Comparison of ENCODE assay signal across 14 cellular contexts in genomic region chr1:22709227-22709626, GRCh38. TPM values are rescaled to one million over a fixed set of nuclear protein-coding genes. Genes with fewer than 3 reads are reported as not detected.
DNase-seq lines count a peak whose midpoint lies in the region; ATAC-seq and TF ChIP-seq lines count a peak whose summit lies in the region.
"Had no signal": no experiment of that assay in that cellular context is flagged by ENCODE, and none has a peak within 500 bp of the region (broad histone marks: within the 10 kb centered on the region; RNA-seq: fewer than 3 reads in every experiment).

No MANE protein-coding gene starts in this region.

- peaks cover 0 to 21% of the 10 kb centered on the region in 2 donors for H3K4me1 ChIP-seq in right atrium auricular region

- no peaks in the 10 kb centered on the region for H3K9me3 Mint-ChIP-seq in WTC11
- no peaks in the 10 kb centered on the region for H3K9me3 Mint-ChIP-seq in activated CD4-positive, alpha-beta T cell treated with anti-CD3 and anti-CD28 coated beads, Interleukin-2, amount 10 ng/mL, durations not matched to agents 7 days and 5 days
- H3K9me3 Mint-ChIP-seq in activated CD4-positive, alpha-beta T cell treated with anti-CD3 and anti-CD28 coated beads for 36 hours (ENCODE audit: low read depth), result no peaks in the 10 kb centered on the region
- H3K9me3 Mint-ChIP-seq: CD8-positive, alpha-beta T cell; stimulated activated naive B cell treated with anti-CD40 and anti-IgM and Interleukin-4, amounts not matched to agents 10 μg/mL and 1 μg/mL and 100 μg/mL, for 72 hours had no signal

- peak; percentile 43 for ATAC-seq in WTC11
- no peak for ATAC-seq in activated CD4-positive, alpha-beta T cell treated with anti-CD3 and anti-CD28 coated beads for 36 hours
- ATAC-seq: CD8-positive, alpha-beta T cell; stimulated activated naive B cell treated with anti-CD40 and anti-IgM and Interleukin-4, amounts not matched to agents 10 μg/mL and 1 μg/mL and 100 μg/mL, for 72 hours had no signal

- TF ChIP-seq CTCF in 22Rv1 (IDR thresholded peaks at IDR 0.05) (peak; percentile 37), WTC11 (IDR thresholded peaks at IDR 0.05) (peak; percentile 19; the same call in 1 of the 2 replicates), right atrium auricular region (IDR thresholded peaks at IDR 0.05) (no peak)

- H3K4me3 Mint-ChIP-seq in WTC11, result peak overlapping the region; percentile 72
- no peak overlapping the region for H3K4me3 Mint-ChIP-seq in activated CD4-positive, alpha-beta T cell treated with anti-CD3 and anti-CD28 coated beads, Interleukin-2, amount 10 ng/mL, durations not matched to agents 7 days and 5 days
- H3K4me3 Mint-ChIP-seq in activated CD4-positive, alpha-beta T cell treated with anti-CD3 and anti-CD28 coated beads for 36 hours, result no peak overlapping the region

- POLR2A ChIA-PET in WTC11 (lab: Charles Lee), result interaction anchor here (0.7 kb wide), 1 partner anchor 656 kb away, joined by 3 read pairs; no protein-coding TSS in a partner anchor
- POLR2A ChIA-PET in activated CD4-positive, alpha-beta T cell treated with anti-CD3 and anti-CD28 coated beads, Interleukin-2, amount 10 ng/mL, durations not matched to agents 7 days and 5 days (lab: Charles Lee), result no interaction called here
- POLR2A ChIA-PET in activated CD4-positive, alpha-beta T cell treated with anti-CD3 and anti-CD28 coated beads for 36 hours (lab: Charles Lee), result no interaction called here

- no peak overlapping the region for H3K27ac ChIP-seq in 22Rv1
- H3K27ac ChIP-seq in right atrium auricular region, result no peak overlapping the region

- H3K27ac Mint-ChIP-seq in WTC11, result no peak overlapping the region
- no peak overlapping the region for H3K27ac Mint-ChIP-seq in activated CD4-positive, alpha-beta T cell treated with anti-CD3 and anti-CD28 coated beads, Interleukin-2, amount 10 ng/mL, durations not matched to agents 7 days and 5 days
- no peak overlapping the region for H3K27ac Mint-ChIP-seq in activated CD4-positive, alpha-beta T cell treated with anti-CD3 and anti-CD28 coated beads for 36 hours
- H3K27ac Mint-ChIP-seq: CD8-positive, alpha-beta T cell had no signal

- H3K36me3 ChIP-seq in right atrium auricular region, result no peaks in the 10 kb centered on the region

- no peaks in the 10 kb centered on the region for H3K36me3 Mint-ChIP-seq in WTC11
- H3K36me3 Mint-ChIP-seq in activated CD4-positive, alpha-beta T cell treated with anti-CD3 and anti-CD28 coated beads, Interleukin-2, amount 10 ng/mL, durations not matched to agents 7 days and 5 days (ENCODE audit: low read depth), result no peaks in the 10 kb centered on the region
- H3K36me3 Mint-ChIP-seq in activated CD4-positive, alpha-beta T cell treated with anti-CD3 and anti-CD28 coated beads for 36 hours (ENCODE audit: low read depth), result no peaks in the 10 kb centered on the region
- H3K36me3 Mint-ChIP-seq: CD8-positive, alpha-beta T cell; stimulated activated naive B cell treated with anti-CD40 and anti-IgM and Interleukin-4, amounts not matched to agents 10 μg/mL and 1 μg/mL and 100 μg/mL, for 72 hours had no signal

- no peaks in the 10 kb centered on the region for H3K27me3 ChIP-seq in right atrium auricular region

- H3K4me3 ChIP-seq in right atrium auricular region, result no peak overlapping the region

- DNase-seq in ELF-1 (ENCODE audit: low read depth, low spot score), result peak; percentile 37
- peak; percentile 50 for DNase-seq in WTC11 (ENCODE audit: low spot score)
- DNase-seq in iPS-NIHi11 (ENCODE audit: low spot score), result peak; percentile 32
- no peak for DNase-seq in nucleus accumbens (lab: John Stamatoyannopoulos, UW)
- DNase-seq in activated CD4-positive, alpha-beta T cell treated with anti-CD3 and anti-CD28 coated beads, Interleukin-2, amount 10 ng/mL, durations not matched to agents 7 days and 5 days, result no peak
- no peak for DNase-seq in right atrium auricular region (ENCODE audit: low spot score)
- no peak for DNase-seq in activated CD4-positive, alpha-beta T cell treated with anti-CD3 and anti-CD28 coated beads for 36 hours
- DNase-seq: CD8-positive, alpha-beta T cell; cerebellar nuclear complex; midbrain; NCI-H345; stimulated activated naive B cell treated with anti-CD40 and anti-IgM and Interleukin-4, amounts not matched to agents 10 μg/mL and 1 μg/mL and 100 μg/mL, for 72 hours had no signal

- H3K9me3 ChIP-seq in right atrium auricular region, result no peaks in the 10 kb centered on the region

- CTCF ChIA-PET in WTC11 (lab: Charles Lee), result interaction anchor here (0.6 to 2.3 kb wide), 22 partner anchors 9 to 267 kb away, joined by 3 to 19 read pairs (median 4); no protein-coding TSS in a partner anchor
- CTCF ChIA-PET in activated CD4-positive, alpha-beta T cell treated with anti-CD3 and anti-CD28 coated beads, Interleukin-2, amount 10 ng/mL, durations not matched to agents 7 days and 5 days (lab: Charles Lee), result no interaction called here
- CTCF ChIA-PET in activated CD4-positive, alpha-beta T cell treated with anti-CD3 and anti-CD28 coated beads for 36 hours (lab: Charles Lee), result no interaction called here

- intact Hi-C loops in activated CD4-positive, alpha-beta T cell treated with anti-CD3 and anti-CD28 coated beads for 36 hours (cut with DNase I, micrococcal nuclease), result no loop called here

- peaks cover 29% of the 10 kb centered on the region for H3K27me3 Mint-ChIP-seq in WTC11 (ENCODE audit: low read depth)
- peaks cover 45% of the 10 kb centered on the region for H3K27me3 Mint-ChIP-seq in activated CD4-positive, alpha-beta T cell treated with anti-CD3 and anti-CD28 coated beads, Interleukin-2, amount 10 ng/mL, durations not matched to agents 7 days and 5 days
- peaks cover 53% of the 10 kb centered on the region for H3K27me3 Mint-ChIP-seq in activated CD4-positive, alpha-beta T cell treated with anti-CD3 and anti-CD28 coated beads for 36 hours

- 0 out of 2 replicates have a peak, but pooled peaks cover 10% of the 10 kb centered on the region for H3K4me1 Mint-ChIP-seq in WTC11
- H3K4me1 Mint-ChIP-seq in activated CD4-positive, alpha-beta T cell treated with anti-CD3 and anti-CD28 coated beads, Interleukin-2, amount 10 ng/mL, durations not matched to agents 7 days and 5 days, result peaks cover 9% of the 10 kb centered on the region
- peaks cover 11% of the 10 kb centered on the region for H3K4me1 Mint-ChIP-seq in activated CD4-positive, alpha-beta T cell treated with anti-CD3 and anti-CD28 coated beads for 36 hours

TF ChIP-seq in WTC11, 78 proteins besides CTCF, POLR2A, EP300 and RAD21:
- no peak for TF ChIP-seq CREM (CRISPR knock-in tag; IDR thresholded peaks at IDR 0.05)
- TF ChIP-seq PREB (CRISPR knock-in tag; IDR thresholded peaks at IDR 0.05; ENCODE audit: borderline replicate concordance), result no peak

RNA-seq across cellular contexts. Expression of gene EPHB2, which starts 1.4 kb away (rescaled TPM):
- total RNA-seq in WTC11 (2021), result 12.0 to 18.5 TPM (median 13.1 TPM) in 3 replicates
- total RNA-seq in activated CD4-positive, alpha-beta T cell treated with anti-CD3 and anti-CD28 coated beads, Interleukin-2, amount 10 ng/mL, durations not matched to agents 7 days and 5 days, result under 1 TPM in 1 of 2 experiments, not detected in 1; 0.08 TPM
- 1 to 10 TPM; 1.8 to 2.6 TPM for total RNA-seq in right atrium auricular region
- total RNA-seq in activated CD4-positive, alpha-beta T cell treated with anti-CD3 and anti-CD28 coated beads for 36 hours, result not detected
- total RNA-seq: CD8-positive, alpha-beta T cell had no signal

RNA-seq across cellular contexts. Expression of gene C1QB, which starts 56.2 kb away (rescaled TPM):
- 0.61 to 1.1 TPM (median 0.62 TPM) in 3 replicates for total RNA-seq in WTC11 (2021)
- not detected for total RNA-seq in activated CD4-positive, alpha-beta T cell treated with anti-CD3 and anti-CD28 coated beads, Interleukin-2, amount 10 ng/mL, durations not matched to agents 7 days and 5 days
- 100 to 1,000 TPM in 1 of 2 donors, 10 to 100 TPM in 1; 82.5 to 262 TPM for total RNA-seq in right atrium auricular region
- total RNA-seq in activated CD4-positive, alpha-beta T cell treated with anti-CD3 and anti-CD28 coated beads for 36 hours, result not detected
- total RNA-seq: CD8-positive, alpha-beta T cell; glomerular endothelial cell had no signal

Comparison
In these comparisons a context has a peak if more than half of its experiments do, and no peak if none do; other contexts are left out.
1. CTCF ChIP-seq: peak in 22Rv1 (single experiment) and WTC11 (single experiment); none in right atrium auricular region (0 of 2).
2. DNase-seq: peak in ELF-1 (single experiment), WTC11 (single experiment) and iPS-NIHi11 (single experiment); none in nucleus accumbens (0 of 56), activated CD4-positive, alpha-beta T cell treated with anti-CD3 and anti-CD28 coated beads, Interleukin-2, amount 10 ng/mL, durations not matched to agents 7 days and 5 days (single experiment), right atrium auricular region (single experiment) and activated CD4-positive, alpha-beta T cell treated with anti-CD3 and anti-CD28 coated beads for 36 hours (single experiment).
3. RNA of gene C1QB, which starts 56.2 kb away (total RNA-seq): 82.5 to 262 TPM in right atrium auricular region; 0.61 to 1.1 TPM in WTC11, not detected in activated CD4-positive, alpha-beta T cell treated with anti-CD3 and anti-CD28 coated beads, Interleukin-2, amount 10 ng/mL, durations not matched to agents 7 days and 5 days and not detected in activated CD4-positive, alpha-beta T cell treated with anti-CD3 and anti-CD28 coated beads for 36 hours; every median in the first group is over 10 times any median in the second.